8 cellular contexts compared by ENCODE assay signal in genomic region chr3:198079771-198080520, GRCh38.
A peak's percentile ranks its signal among the peaks of the same experiment; 100 is the strongest.
DNase-seq lines count a peak whose midpoint lies in the region; ATAC-seq and TF ChIP-seq lines count a peak whose summit lies in the region.

No MANE protein-coding gene starts in this region.

- 8 to 9% methylated on average over 45 to 47 of the region's 47 CpGs for WGBS in heart right ventricle, 2 donors

- H3K4me1 ChIP-seq in heart right ventricle = peaks cover 12 to 20% (median 17%) of the 10 kb centered on the region in 9 donors

- H3K9me3 ChIP-seq in heart right ventricle = no peaks in the 10 kb centered on the region

- intact Hi-C loops in heart right ventricle (cut with DNase I) = no loop called here

- peak overlapping the region; percentile 47 for H3K4me3 ChIP-seq in AG04449 (ENCODE audit: low read depth, low read length)
- H3K4me3 ChIP-seq in heart right ventricle = peak overlapping the region; percentile 23 to 61 (median 50)
- peak overlapping the region; percentile 41 for H3K4me3 ChIP-seq in retinal pigment epithelial cell (ENCODE audit: low read length)

- no peaks in the 10 kb centered on the region for H3K36me3 ChIP-seq in heart right ventricle

- CTCF ChIA-PET in AG04449 (lab: Yijun Ruan, JAX) = interaction anchor here (0.7 to 2.8 kb wide), 12 partner anchors 9 to 174 kb away, joined by 3 to 36 read pairs (median 9); no protein-coding TSS in a partner anchor

- POLR2A ChIA-PET in AG04449 (lab: Yijun Ruan, JAX) = no interaction called here

- TF ChIP-seq CTCF in AG04449 (IDR thresholded peaks at IDR 0.05; ENCODE audit: insufficient read depth, low read length, missing control alignments) (no peak), GM20000 (IDR thresholded peaks at IDR 0.05; ENCODE audit: extremely low read depth, missing control alignments) (no peak), heart right ventricle (IDR thresholded peaks at IDR 0.05) (no peak), retinal pigment epithelial cell (conservative IDR thresholded peaks at IDR 0.05; ENCODE audit: low read depth, low read length) (peak; percentile 9)

- H3K27me3 ChIP-seq in heart right ventricle = peaks cover 10 to 96% (median 87%) of the 10 kb centered on the region in 7 donors

- H3K27ac ChIP-seq in heart right ventricle = peak overlapping the region in 2 of 10 donors; percentile 13 to 49

- ATAC-seq in heart right ventricle = peak; percentile 40 to 68 (median 57)

- DNase-seq in AG04449 (ENCODE audit: low read depth, low spot score) (no peak), GM20000 (ENCODE audit: low spot score) (peak; percentile 14), NCI-H226 (peak; percentile 36), heart right ventricle (peak in 1 of 2 donors; percentile 21), retinal pigment epithelial cell (ENCODE audit: low read depth) (no peak), mesenteric fat pad (ENCODE audit: low spot score) (no peak), NCI-H69 (lab: John Stamatoyannopoulos, UW) (no peak)
- DNase-seq in activated gamma-delta T cell treated with anti-CD3 and anti-CD28 coated beads, Interleukin-2, amount 50 U/mL, for 16 hours (ENCODE audit: low read depth) = peak; percentile 18

Comparison
In these comparisons a context has a peak if more than half of its experiments do, and no peak if none do; other contexts are left out.
1. DNase-seq: peak in GM20000 (single experiment), NCI-H226 (single experiment) and activated gamma-delta T cell treated with anti-CD3 and anti-CD28 coated beads, Interleukin-2, amount 50 U/mL, for 16 hours (single experiment); none in AG04449 (single experiment), retinal pigment epithelial cell (single experiment), mesenteric fat pad (single experiment) and NCI-H69 (single experiment).
2. Peak in every context shown above with its lines, with median percentiles within 50 percentile points of each other: H3K4me3 ChIP-seq.